In genomic region chr13:24684600-24684998, GRCh38 we compare ENCODE assay signal across 10 cellular contexts. TPM values are rescaled to one million over a fixed set of nuclear protein-coding genes. Genes with fewer than 3 reads are reported as not detected.
DNase-seq lines count a peak whose midpoint lies in the region; ATAC-seq and TF ChIP-seq lines count a peak whose summit lies in the region.
"Had no signal": no experiment of that assay in that cellular context is flagged by ENCODE, and none has a peak within 500 bp of the region (broad histone marks: within the 10 kb centered on the region; RNA-seq: fewer than 3 reads in every experiment).

No MANE protein-coding gene starts in this region.

- in situ Hi-C loops in GM23248 (cut with MboI), result no loop called here

- H3K27ac Mint-ChIP-seq in memory B cell, result no peak overlapping the region

- H3K4me1 Mint-ChIP-seq in memory B cell, result peaks cover 16% of the 10 kb centered on the region

- peak overlapping the region; percentile 46 for H2AFZ ChIP-seq in GM23248

- no peak overlapping the region for H3K9ac ChIP-seq in GM23248

- H4K20me1 ChIP-seq in GM23248 (ENCODE audit: insufficient read depth), result no peaks in the 10 kb centered on the region

- TF ChIP-seq CTCF in WERI-Rb-1 (IDR thresholded peaks at IDR 0.05; ENCODE audit: low read depth, low read length), result no peak
- TF ChIP-seq CTCF in vagina (IDR thresholded peaks at IDR 0.05), result no peak

- peak; percentile 43 for DNase-seq in GM03348 (ENCODE audit: low spot score)
- peak; percentile 59 for DNase-seq in GM23248
- no peak for DNase-seq in WERI-Rb-1
- DNase-seq in memory B cell (ENCODE audit: low spot score in 2 of 2), result no peak
- no peak for DNase-seq in vagina (ENCODE audit: extremely low spot score in 2 of 2)
- no peak for DNase-seq in NCI-H1694 (lab: John Stamatoyannopoulos, UW)
- no peak for DNase-seq in NCI-H187 treated with DMSO at 0.1 percent for 48 hours (lab: John Stamatoyannopoulos, UW)

- H3K4me2 ChIP-seq in GM23248 (ENCODE audit: unreplicated experiment), result peak overlapping the region; percentile 16

- H3K9me2 ChIP-seq in GM23248 (ENCODE audit: insufficient read depth), result no peaks in the 10 kb centered on the region

- no peak overlapping the region for H3K4me3 Mint-ChIP-seq in memory B cell
- H3K4me3 Mint-ChIP-seq: naive B cell had no signal

- H3K27me3 Mint-ChIP-seq in memory B cell, result peaks cover 26% of the 10 kb centered on the region

- no peaks in the 10 kb centered on the region for H3K79me2 ChIP-seq in GM23248 (ENCODE audit: insufficient read depth)

- H3K36me3 ChIP-seq in GM23248 (ENCODE audit: low read depth) (no peaks in the 10 kb centered on the region), WERI-Rb-1 (no peaks in the 10 kb centered on the region), vagina (no peaks in the 10 kb centered on the region)
- H3K36me3 ChIP-seq: suprapubic skin had no signal

- peaks cover 13% of the 10 kb centered on the region for H3K4me1 ChIP-seq in GM23248 (ENCODE audit: insufficient read depth)
- H3K4me1 ChIP-seq in vagina, result peaks cover 11% of the 10 kb centered on the region

- intact Hi-C loops in vagina (cut with DNase I), result no loop called here

- WGBS in GM23248 (ENCODE audit: low coverage in 1 of 2, low lambda C conversion rate in 2 of 2, missing lambda C conversion rate in 2 of 2), 2 experiments, result 5 to 9% methylated on average over 4 of the region's 4 CpGs

- no peaks in the 10 kb centered on the region for H3F3A ChIP-seq in GM23248 (ENCODE audit: insufficient read depth)

- H3K9me3 ChIP-seq in GM23248 (ENCODE audit: low read depth) (no peaks in the 10 kb centered on the region), WERI-Rb-1 (ENCODE audit: severe bottlenecking) (no peaks in the 10 kb centered on the region), vagina (no peaks in the 10 kb centered on the region)
- H3K9me3 ChIP-seq: suprapubic skin had no signal

- H3K4me3 ChIP-seq in GM23248, result no peak overlapping the region
- H3K4me3 ChIP-seq in WERI-Rb-1 (ENCODE audit: low read depth, low read length), result no peak overlapping the region
- H3K4me3 ChIP-seq in vagina, result no peak overlapping the region
- H3K4me3 ChIP-seq: suprapubic skin had no signal

- H3K27ac ChIP-seq in GM23248, result no peak overlapping the region
- peak overlapping the region; percentile 66 for H3K27ac ChIP-seq in WERI-Rb-1
- no peak overlapping the region for H3K27ac ChIP-seq in vagina
- H3K27ac ChIP-seq: suprapubic skin had no signal

- H3K9me3 Mint-ChIP-seq in memory B cell, result no peaks in the 10 kb centered on the region

- no peak for TF ChIP-seq POLR2A in vagina (IDR thresholded peaks at IDR 0.05)

- no peaks in the 10 kb centered on the region for H3K36me3 Mint-ChIP-seq in memory B cell
- H3K36me3 Mint-ChIP-seq: naive B cell had no signal

- ATAC-seq in memory B cell (ENCODE audit: low read depth) (peak; percentile 28), GM18517 (IDR thresholded peaks at IDR 0.05; ENCODE audit: unreplicated experiment) (no peak)

- H3K27me3 ChIP-seq in GM23248 (replicated peaks; ENCODE audit: insufficient read depth) (peaks cover 23% of the 10 kb centered on the region), WERI-Rb-1 (ENCODE audit: insufficient read depth, low read depth, severe bottlenecking) (no peaks in the 10 kb centered on the region), vagina (peaks cover 12% of the 10 kb centered on the region)

RNA-seq across cellular contexts. Expression of gene ATP12A, which starts 4.4 kb away (rescaled TPM):
- total RNA-seq in GM23248 (2014; rRNA removed; shearing (Covaris generic)), result not detected in 2 replicates
- polyA plus RNA-seq in GM23248 (2016; fragmentation: Nextera tagmentation; extraction: Ambion mirVana), result not detected in 2 replicates
- not detected for total RNA-seq in vagina

Comparison
In these comparisons a context has a peak if more than half of its experiments do, and no peak if none do; other contexts are left out.
1. DNase-seq: peak in GM03348 (single experiment) and GM23248 (single experiment); none in WERI-Rb-1 (single experiment), memory B cell (0 of 2), vagina (0 of 2), NCI-H1694 (single experiment) and NCI-H187 treated with DMSO at 0.1 percent for 48 hours (single experiment).